ENCODE assay signal across 2 cellular contexts in the genomic region with DNA sequence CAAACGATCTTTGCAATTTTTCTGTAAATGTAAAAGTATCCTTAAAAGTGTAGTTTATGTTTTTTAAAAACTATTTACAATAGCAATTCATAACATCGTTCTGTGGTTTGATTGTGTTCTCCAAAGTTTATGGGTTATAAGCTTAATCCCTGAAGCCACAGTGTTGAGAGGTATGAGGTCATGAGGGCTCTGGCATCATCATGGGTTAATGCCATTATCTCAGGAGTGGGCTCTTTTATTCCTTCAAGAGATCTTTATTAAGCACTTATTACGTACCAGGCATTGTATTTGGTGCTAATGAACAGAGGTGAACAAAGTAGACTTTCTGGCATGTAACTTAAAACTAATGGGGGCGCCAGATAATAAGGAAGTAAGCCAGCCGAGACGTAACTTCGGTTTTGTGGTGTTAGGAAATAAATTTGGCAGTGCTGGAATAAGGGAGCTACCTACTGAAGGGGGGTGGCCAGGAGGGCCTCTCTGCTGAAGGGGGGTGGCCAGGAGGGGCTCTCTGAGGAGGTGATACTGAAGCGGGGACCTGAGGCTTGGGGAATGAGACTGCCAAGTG.
TF ChIP-seq lines count a peak whose summit lies in the region.

No MANE protein-coding gene starts in this region.

TF ChIP-seq in liver, 16 proteins besides CTCF, POLR2A, EP300 and RAD21 (continued from another document):
- no peak for TF ChIP-seq REST (IDR thresholded peaks at IDR 0.05)
- no peak for TF ChIP-seq FOXA1 (IDR thresholded peaks at IDR 0.05)
- no peak for TF ChIP-seq GABPA (IDR thresholded peaks at IDR 0.05 in 1 of 2, conservative IDR thresholded peaks at IDR 0.05 in 1 of 2)
- no peak for TF ChIP-seq RXRA (IDR thresholded peaks at IDR 0.05)
- no peak for TF ChIP-seq TAF1 (conservative IDR thresholded peaks at IDR 0.05)
- TF ChIP-seq, protein P1, sequence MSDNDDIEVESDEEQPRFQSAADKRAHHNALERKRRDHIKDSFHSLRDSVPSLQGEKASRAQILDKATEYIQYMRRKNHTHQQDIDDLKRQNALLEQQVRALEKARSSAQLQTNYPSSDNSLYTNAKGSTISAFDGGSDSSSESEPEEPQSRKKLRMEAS (IDR thresholded peaks at IDR 0.05), result no peak
- TF ChIP-seq ZBTB33 (IDR thresholded peaks at IDR 0.05), result no peak
- no peak for TF ChIP-seq YY1 (IDR thresholded peaks at IDR 0.05)
- TF ChIP-seq FOXA2 (IDR thresholded peaks at IDR 0.05), result no peak
- no peak for TF ChIP-seq ATF3 (IDR thresholded peaks at IDR 0.05)
- no peak for TF ChIP-seq EGR1 (IDR thresholded peaks at IDR 0.05; ENCODE audit: low read depth in 2 of 2)
- TF ChIP-seq JUND (IDR thresholded peaks at IDR 0.05), result no peak

TF ChIP-seq in HepG2, 621 proteins besides CTCF, POLR2A, EP300 and RAD21 (continued from another document):
- TF ChIP-seq, protein P2, sequence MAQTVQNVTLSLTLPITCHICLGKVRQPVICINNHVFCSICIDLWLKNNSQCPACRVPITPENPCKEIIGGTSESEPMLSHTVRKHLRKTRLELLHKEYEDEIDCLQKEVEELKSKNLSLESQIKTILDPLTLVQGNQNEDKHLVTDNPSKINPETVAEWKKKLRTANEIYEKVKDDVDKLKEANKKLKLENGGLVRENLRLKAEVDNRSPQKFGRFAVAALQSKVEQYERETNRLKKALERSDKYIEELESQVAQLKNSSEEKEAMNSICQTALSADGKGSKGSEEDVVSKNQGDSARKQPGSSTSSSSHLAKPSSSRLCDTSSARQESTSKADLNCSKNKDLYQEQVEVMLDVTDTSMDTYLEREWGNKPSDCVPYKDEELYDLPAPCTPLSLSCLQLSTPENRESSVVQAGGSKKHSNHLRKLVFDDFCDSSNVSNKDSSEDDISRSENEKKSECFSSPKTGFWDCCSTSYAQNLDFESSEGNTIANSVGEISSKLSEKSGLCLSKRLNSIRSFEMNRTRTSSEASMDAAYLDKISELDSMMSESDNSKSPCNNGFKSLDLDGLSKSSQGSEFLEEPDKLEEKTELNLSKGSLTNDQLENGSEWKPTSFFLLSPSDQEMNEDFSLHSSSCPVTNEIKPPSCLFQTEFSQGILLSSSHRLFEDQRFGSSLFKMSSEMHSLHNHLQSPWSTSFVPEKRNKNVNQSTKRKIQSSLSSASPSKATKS (CRISPR knock-in tag; IDR thresholded peaks at IDR 0.05), result no peak
- no peak for TF ChIP-seq ZNF543 (CRISPR knock-in tag; IDR thresholded peaks at IDR 0.05)
